ENCODE assay signal across 25 cellular contexts in genomic region chr1:218943371-218943770, GRCh38.
"Had no signal": no experiment of that assay in that cellular context is flagged by ENCODE, and none has a peak within 500 bp of the region (broad histone marks: within the 10 kb centered on the region; RNA-seq: fewer than 3 reads in every experiment).

No MANE protein-coding gene starts in this region.

- H3K4me1 ChIP-seq: lower lobe of right lung, neural progenitor cell had no signal

- H3K4me3 ChIP-seq: heart right ventricle, hepatocyte, lower lobe of right lung, neural progenitor cell, ovary, skin epidermis, tibial nerve had no signal

- H3K27me3 ChIP-seq: heart right ventricle, hepatocyte, neural progenitor cell, neutrophil, ovary, tibial nerve had no signal

- H3K27ac ChIP-seq: hepatocyte, neural progenitor cell, neutrophil, ovary, skin epidermis had no signal

- DNase-seq: glutamatergic neuron; heart right ventricle; kidney glomerular epithelial cell; left cardiac atrium; lower lobe of right lung; mammary epithelial cell; mesendoderm; naive B cell; natural killer cell; nephron progenitor cell; occipital lobe; ovary; retina; right cardiac atrium; stimulated activated CD4-positive, alpha-beta T cell treated with anti-CD3 and anti-CD28 coated beads, Interleukin-12 subunit alpha, Interleukin-12 subunit beta, amount 100 ng/mL, for 4 hours; stimulated activated CD4-positive, alpha-beta T cell treated with anti-CD3 and anti-CD28 coated beads, Interleukin-4, amount 100 ng/mL, for 24 hours; stimulated activated CD8-positive, alpha-beta memory T cell treated with anti-CD3 and anti-CD28 coated beads, Interleukin-4, amount 100 ng/mL, for 48 hours; stimulated activated naive CD4-positive, alpha-beta T cell treated with Interleukin-2 at 50 U/mL for 16 hours; stimulated activated naive CD8-positive, alpha-beta T cell treated with anti-CD3 and anti-CD28 coated beads, Interleukin-15, amount 100 ng/mL, for 72 hours; substantia nigra had no signal

- H3K9me3 ChIP-seq: neutrophil, ovary had no signal

- H3K36me3 ChIP-seq: heart right ventricle, lower lobe of right lung, neural progenitor cell, neutrophil, ovary, tibial nerve had no signal
